15 cellular contexts compared by ENCODE assay signal in genomic region chr17:77315010-77315409, GRCh38.
"Had no signal": no experiment of that assay in that cellular context is flagged by ENCODE, and none has a peak within 500 bp of the region (broad histone marks: within the 10 kb centered on the region; RNA-seq: fewer than 3 reads in every experiment).

No MANE protein-coding gene starts in this region.

- H3K27me3 Mint-ChIP-seq: activated CD8-positive, alpha-beta memory T cell treated with anti-CD3 and anti-CD28 coated beads, Interleukin-2, amount 10 ng/mL, durations not matched to agents 7 days and 5 days; activated T-cell treated with anti-CD3 and anti-CD28 coated beads, Interleukin-2, amount 50 U/mL, for 24 hours had no signal

- DNase-seq: activated CD4-positive, alpha-beta T cell treated with anti-CD3 and anti-CD28 coated beads for 1 hour; activated CD4-positive, alpha-beta T cell treated with anti-CD3 and anti-CD28 coated beads, Interleukin-2, amount 50 U/mL, for 48 hours; activated CD8-positive, alpha-beta memory T cell treated with anti-CD3 and anti-CD28 coated beads, Interleukin-2, amount 10 ng/mL, durations not matched to agents 7 days and 5 days; activated effector memory CD4-positive, alpha-beta T cell treated with anti-CD3 and anti-CD28 coated beads, Interleukin-2, amount 50 U/mL, for 16 hours; activated T-cell treated with anti-CD3 and anti-CD28 coated beads, Interleukin-2, amount 50 U/mL, for 24 hours; caudate nucleus; effector CD4-positive, alpha-beta T cell; esophagus squamous epithelium; stimulated activated CD4-positive, alpha-beta T cell treated with anti-CD3 and anti-CD28 coated beads, Interleukin-1b, Interleukin-23, amount 100 ng/mL, for 48 hours; stomach; testis; uterus had no signal

- ATAC-seq: activated CD8-positive, alpha-beta memory T cell treated with anti-CD3 and anti-CD28 coated beads, Interleukin-2, amount 10 ng/mL, durations not matched to agents 7 days and 5 days; activated naive CD4-positive, alpha-beta T cell treated with anti-CD3 and anti-CD28 coated beads, Interleukin-2, amount 50 U/mL, for 72 hours; sciatic nerve had no signal

- H3K27ac ChIP-seq: testis had no signal

- H3K9me3 Mint-ChIP-seq: activated naive CD4-positive, alpha-beta T cell treated with anti-CD3 and anti-CD28 coated beads, Interleukin-2, amount 50 U/mL, for 72 hours; activated T-cell treated with anti-CD3 and anti-CD28 coated beads, Interleukin-2, amount 50 U/mL, for 24 hours; mesothelial cell of epicardium had no signal

- H3K4me3 ChIP-seq: esophagus squamous epithelium, stomach, testis, uterus had no signal

- H3K36me3 ChIP-seq: uterus had no signal

- H3K36me3 Mint-ChIP-seq: activated CD8-positive, alpha-beta memory T cell treated with anti-CD3 and anti-CD28 coated beads, Interleukin-2, amount 10 ng/mL, durations not matched to agents 7 days and 5 days; mesothelial cell of epicardium had no signal

- H3K27me3 ChIP-seq: esophagus squamous epithelium, stomach, testis, uterus had no signal

- H3K4me3 Mint-ChIP-seq: activated CD8-positive, alpha-beta memory T cell treated with anti-CD3 and anti-CD28 coated beads, Interleukin-2, amount 10 ng/mL, durations not matched to agents 7 days and 5 days; activated T-cell treated with anti-CD3 and anti-CD28 coated beads, Interleukin-2, amount 50 U/mL, for 24 hours; mesothelial cell of epicardium had no signal

- H3K27ac Mint-ChIP-seq: activated CD8-positive, alpha-beta memory T cell treated with anti-CD3 and anti-CD28 coated beads, Interleukin-2, amount 10 ng/mL, durations not matched to agents 7 days and 5 days; activated naive CD4-positive, alpha-beta T cell treated with anti-CD3 and anti-CD28 coated beads, Interleukin-2, amount 50 U/mL, for 72 hours; activated T-cell treated with anti-CD3 and anti-CD28 coated beads, Interleukin-2, amount 50 U/mL, for 24 hours; mesothelial cell of epicardium had no signal

- H3K9me3 ChIP-seq: esophagus squamous epithelium, stomach, testis, uterus had no signal
